10 cellular contexts compared by ENCODE assay signal in genomic region chr10:119006451-119007210, GRCh38. TPM values are rescaled to one million over a fixed set of nuclear protein-coding genes. Genes with fewer than 3 reads are reported as not detected.
A peak's percentile ranks its signal among the peaks of the same experiment; 100 is the strongest.
DNase-seq lines count a peak whose midpoint lies in the region; ATAC-seq and TF ChIP-seq lines count a peak whose summit lies in the region.
"Had no signal": no experiment of that assay in that cellular context is flagged by ENCODE, and none has a peak within 500 bp of the region (broad histone marks: within the 10 kb centered on the region; RNA-seq: fewer than 3 reads in every experiment).

No MANE protein-coding gene starts in this region.

- POLR2A ChIA-PET in BJ (lab: Charles Lee), result interaction anchor here (0.5 to 0.6 kb wide), 3 partner anchors 10 to 11 kb away, joined by 3 to 17 read pairs (median 7); no protein-coding TSS in a partner anchor

- peaks cover 15% of the 10 kb centered on the region for H3K27me3 ChIP-seq in BJ (ENCODE audit: control insufficient read depth, insufficient read depth, low read length)
- H3K27me3 ChIP-seq: vagina had no signal

- H3K4me3 ChIP-seq in BJ (ENCODE audit: low read depth, low read length), result no peak overlapping the region
- H3K4me3 ChIP-seq: vagina had no signal

- DNase-seq in BJ (ENCODE audit: low read depth) (peak; percentile 94), NCI-H446 treated with DMSO at 0.1 percent for 48 hours (lab: John Stamatoyannopoulos, UW) (peak; percentile 16), epithelial cell of prostate (ENCODE audit: low read depth, low spot score) (peak; percentile 92), omental fat pad (ENCODE audit: low spot score) (no peak), substantia nigra (lab: John Stamatoyannopoulos, UW) (no peak), NCI-H524 treated with DMSO at 0.1 percent for 48 hours (lab: John Stamatoyannopoulos, UW) (no peak)
- DNase-seq: naive B cell had no signal

- no peaks in the 10 kb centered on the region for H3K36me3 ChIP-seq in BJ (ENCODE audit: control insufficient read depth, insufficient read depth, low read length)
- H3K36me3 ChIP-seq: vagina had no signal

- CTCF ChIA-PET in BJ (lab: Yijun Ruan, JAX), result interaction anchor here (0.6 to 1.3 kb wide), 5 partner anchors 12 to 78 kb away, joined by 3 to 5 read pairs (median 3); no protein-coding TSS in a partner anchor

- TF ChIP-seq POLR2A in GM18505 (IDR thresholded peaks at IDR 0.05; ENCODE audit: borderline replicate concordance, extremely low read depth, insufficient read depth, insufficient read length), result no peak

- ATAC-seq in omental fat pad (ENCODE audit: low FRiP score) (peak; percentile 94), HG03045 (IDR thresholded peaks at IDR 0.05; ENCODE audit: unreplicated experiment) (no peak), GM18505 (IDR thresholded peaks at IDR 0.05; ENCODE audit: unreplicated experiment) (no peak)

- peak; percentile 17; the same call in 1 of the 2 replicates for TF ChIP-seq CTCF in BJ (IDR thresholded peaks at IDR 0.05; ENCODE audit: insufficient read depth, low read depth, low read length)
- no peak for TF ChIP-seq CTCF in omental fat pad (IDR thresholded peaks at IDR 0.05)

- H3K27ac ChIP-seq in epithelial cell of prostate, result peak overlapping the region; percentile 27
- no peak overlapping the region for H3K27ac ChIP-seq in substantia nigra (ENCODE audit: low read depth, low read length, poor library complexity, severe bottlenecking)
- H3K27ac ChIP-seq: vagina had no signal

RNA-seq across cellular contexts. Expression of gene NANOS1, which starts 22.9 kb away (rescaled TPM):
- polyA plus RNA-seq in BJ (2011; rRNA removed), result 0.29 and 0.39 TPM in 2 replicates
- polyA minus RNA-seq in BJ (2011; rRNA and poly(A)+ RNA removed), result 0.09 TPM in 1 of 2 replicates, not detected in the other
- 10 to 100 TPM in 3 of 4 donors, 1 to 10 TPM in 1; 1.6 to 18.5 (median 12.2) TPM for total RNA-seq in omental fat pad
- total RNA-seq: vagina had no signal

Comparison
In these comparisons a context has a peak if more than half of its experiments do, and no peak if none do; other contexts are left out.
1. DNase-seq: peak in BJ (single experiment), NCI-H446 treated with DMSO at 0.1 percent for 48 hours (single experiment) and epithelial cell of prostate (single experiment); none in omental fat pad (single experiment), substantia nigra (0 of 49) and NCI-H524 treated with DMSO at 0.1 percent for 48 hours (single experiment).